In the genomic region with DNA sequence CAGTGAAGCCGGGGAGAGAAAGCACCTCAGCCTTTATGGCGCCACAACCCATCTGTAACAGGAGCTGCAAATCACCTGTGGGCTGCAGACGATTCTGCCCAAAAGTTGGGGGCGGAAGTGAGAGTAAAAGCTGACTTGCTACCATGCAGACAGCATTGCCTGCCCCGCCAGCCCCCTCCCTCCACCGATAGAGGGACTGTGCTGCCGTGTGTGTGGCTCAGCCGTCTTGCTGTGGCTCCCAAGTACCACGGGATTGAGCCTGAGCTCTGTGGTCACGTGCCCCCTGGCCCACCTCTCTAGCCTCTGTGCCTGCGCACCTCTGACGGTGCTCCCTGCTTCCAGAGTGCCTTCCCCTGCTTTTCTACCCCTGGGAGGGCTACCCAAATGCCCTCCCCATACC, we compare ENCODE assay signal across 26 cellular contexts.
A peak's percentile ranks its signal among the peaks of the same experiment; 100 is the strongest.
DNase-seq lines count a peak whose midpoint lies in the region; ATAC-seq and TF ChIP-seq lines count a peak whose summit lies in the region.
"Had no signal": no experiment of that assay in that cellular context is flagged by ENCODE, and none has a peak within 500 bp of the region (broad histone marks: within the 10 kb centered on the region; RNA-seq: fewer than 3 reads in every experiment).

No MANE protein-coding gene starts in this region.

- ATAC-seq in IMR-90 (ENCODE audit: low read depth): no peak
- ATAC-seq in HG02970 (IDR thresholded peaks at IDR 0.05; ENCODE audit: low FRiP score, unreplicated experiment): no peak
- ATAC-seq: A549; CD8-positive, alpha-beta T cell; PC-3; T-cell had no signal

- H2BK15ac ChIP-seq in IMR-90 (ENCODE audit: low read depth, low read length): no peak overlapping the region
- H2BK15ac ChIP-seq in mesenchymal stem cell (ENCODE audit: low read depth, poor library complexity, severe bottlenecking): no peak overlapping the region

- H4K5ac ChIP-seq in IMR-90 (ENCODE audit: low read depth, low read length): no peak overlapping the region

- no peak for TF ChIP-seq POLR2A in IMR-90 (IDR thresholded peaks at IDR 0.05; ENCODE audit: low read depth, low read length)
- no peak for TF ChIP-seq POLR2A in lower leg skin (IDR thresholded peaks at IDR 0.05)

- WGBS in IMR-90 (ENCODE audit: extremely low coverage in 2 of 2, insufficient read length in 1 of 2), 2 experiments: 92% methylated on average over 5 of the region's 12 CpGs; no CpG with 5 or more reads in 1 of the 2 experiments
- WGBS in mesenchymal stem cell: 90% methylated on average over 12 of the region's 12 CpGs
- WGBS in lower leg skin, 2 donors: 85 to 90% methylated on average over 12 of the region's 12 CpGs

- H3K27me3 ChIP-seq in IMR-90 (ENCODE audit: control insufficient read depth, insufficient read depth, low read length) (no peaks in the 10 kb centered on the region), mesenchymal stem cell (ENCODE audit: control insufficient read depth in 1 of 2, insufficient read depth in 1 of 2, low read length in 2 of 2) (no peaks in the 10 kb centered on the region)
- H3K27me3 ChIP-seq: MG63 had no signal

- no peak for TF ChIP-seq RAD21 in IMR-90 (IDR thresholded peaks at IDR 0.05; ENCODE audit: low read length)

- no peak overlapping the region for H2BK20ac ChIP-seq in IMR-90 (ENCODE audit: low read depth, low read length)

- no peak overlapping the region for H3K14ac ChIP-seq in IMR-90 (replicated peaks; ENCODE audit: low read depth, low read length)
- H3K14ac ChIP-seq in mesenchymal stem cell (ENCODE audit: low read length in 2 of 2): peak overlapping the region in 1 of 2 experiments; percentile 63

- H3K4me3 ChIP-seq in GM12865 (ENCODE audit: low read depth, low read length) (no peak overlapping the region), IMR-90 (ENCODE audit: insufficient read depth, low read depth, low read length) (no peak overlapping the region), mesenchymal stem cell (ENCODE audit: insufficient read depth in 1 of 2, low read depth in 1 of 2, low read length in 2 of 2) (no peak overlapping the region), lower leg skin (ENCODE audit: low read depth, poor library complexity, severe bottlenecking) (no peak overlapping the region)
- H3K4me3 ChIP-seq: A549, MG63 had no signal

- no peak overlapping the region for H3K56ac ChIP-seq in IMR-90 (ENCODE audit: extremely low read depth, insufficient read depth, low read length)

- H3K9me3 ChIP-seq in IMR-90 (ENCODE audit: control insufficient read depth, insufficient read depth, low read length): no peaks in the 10 kb centered on the region
- no peaks in the 10 kb centered on the region for H3K9me3 ChIP-seq in mesenchymal stem cell (ENCODE audit: control insufficient read depth, low read length)
- H3K9me3 ChIP-seq: A549, Caco-2, MG63 had no signal

- H3K36me3 ChIP-seq in IMR-90 (ENCODE audit: control insufficient read depth, insufficient read depth, low read length) (peaks cover 20% of the 10 kb centered on the region), mesenchymal stem cell (ENCODE audit: control insufficient read depth in 1 of 2, insufficient read depth in 2 of 2, low read depth in 1 of 2, low read length in 2 of 2) (peaks cover 0 to 35% of the 10 kb centered on the region in 2 experiments)
- H3K36me3 ChIP-seq: MG63 had no signal

- H3K4me1 ChIP-seq in IMR-90 (ENCODE audit: control insufficient read depth, insufficient read depth, low read length) (peaks cover 26% of the 10 kb centered on the region), mesenchymal stem cell (ENCODE audit: control insufficient read depth, insufficient read depth, low read depth, low read length) (peaks cover 16% of the 10 kb centered on the region)
- H3K4me1 ChIP-seq: Caco-2 had no signal

- no peak overlapping the region for H2BK120ac ChIP-seq in IMR-90 (ENCODE audit: low read depth, low read length)
- H2BK120ac ChIP-seq in mesenchymal stem cell (ENCODE audit: low read depth, low read length): no peak overlapping the region

- peaks cover 40% of the 10 kb centered on the region for H3K9me1 ChIP-seq in IMR-90 (ENCODE audit: insufficient read depth, low read length)

- dilution Hi-C loops in IMR-90 (cut with HindIII; ENCODE audit: low sequenced_read_pairs, unreplicated experiment): no loop called here

- intact Hi-C loops in IMR-90 (cut with micrococcal nuclease): no loop called here
- intact Hi-C loops in lower leg skin (cut with DNase I; ENCODE audit: low total_unique reads): no loop called here

- H4K8ac ChIP-seq in IMR-90 (ENCODE audit: low read depth in 2 of 2, low read length in 2 of 2): no peak overlapping the region
- no peak overlapping the region for H4K8ac ChIP-seq in mesenchymal stem cell (ENCODE audit: low read length)

- no peak overlapping the region for H4K91ac ChIP-seq in IMR-90 (ENCODE audit: insufficient read depth, low read depth, low read length)
- H4K91ac ChIP-seq in mesenchymal stem cell (ENCODE audit: low read length): peak overlapping the region; percentile 52

- H3K79me1 ChIP-seq in IMR-90 (ENCODE audit: low read depth in 1 of 2, low read length in 2 of 2) (peaks cover 47 to 92% of the 10 kb centered on the region in 2 experiments), mesenchymal stem cell (replicated peaks; ENCODE audit: low read length, poor library complexity, severe bottlenecking) (peaks cover 25% of the 10 kb centered on the region)

- H2AFZ ChIP-seq in IMR-90 (replicated peaks; ENCODE audit: low read length, poor library complexity) (no peak overlapping the region), mesenchymal stem cell (ENCODE audit: low read depth, low read length) (no peak overlapping the region)

- H3K4ac ChIP-seq in IMR-90 (ENCODE audit: low read depth, low read length): no peak overlapping the region
- H3K4ac ChIP-seq in mesenchymal stem cell (ENCODE audit: low read depth in 1 of 2, low read length in 2 of 2): no peak overlapping the region

- no peak overlapping the region for H3K4me2 ChIP-seq in IMR-90 (ENCODE audit: low read depth, low read length)
- no peak overlapping the region for H3K4me2 ChIP-seq in mesenchymal stem cell (ENCODE audit: low read length, poor library complexity, severe bottlenecking)
- H3K4me2 ChIP-seq: A549 had no signal

- CTCF ChIA-PET in IMR-90 (lab: Yijun Ruan, JAX): interaction anchor here (1.5 kb wide), 1 partner anchor 9 kb away, joined by 3 read pairs; no protein-coding TSS in a partner anchor

- in situ Hi-C loops in IMR-90 (cut with MboI; ENCODE audit: low sequenced_read_pairs): loop anchor here (10.0 to 25.0 kb wide), 2 partner anchors 80 to 478 kb away; a partner anchor contains a TSS

- H2AK5ac ChIP-seq in IMR-90 (ENCODE audit: low read depth, low read length) (0 out of 2 replicates have a peak overlapping the region, but pooled peaks have one; percentile 7), mesenchymal stem cell (ENCODE audit: low read length, severe bottlenecking) (no peak overlapping the region)

- H3K23ac ChIP-seq in IMR-90 (ENCODE audit: low read depth, low read length): no peak overlapping the region
- peak overlapping the region in 1 of 2 experiments; percentile 9 for H3K23ac ChIP-seq in mesenchymal stem cell (ENCODE audit: low read length in 2 of 2)

- H2BK5ac ChIP-seq in IMR-90 (ENCODE audit: low read depth, low read length, poor library complexity, severe bottlenecking) (no peak overlapping the region), mesenchymal stem cell (ENCODE audit: low read depth, low read length, poor library complexity, severe bottlenecking) (no peak overlapping the region)

- peak overlapping the region in 1 of 2 experiments; percentile 82 for H2BK12ac ChIP-seq in mesenchymal stem cell (ENCODE audit: low read length in 2 of 2)

- H3K18ac ChIP-seq in IMR-90 (ENCODE audit: low read depth, low read length) (no peak overlapping the region), mesenchymal stem cell (ENCODE audit: low read depth in 1 of 2, low read length in 2 of 2) (peak overlapping the region in 1 of 2 experiments; percentile 3)

- H3K9ac ChIP-seq in IMR-90 (ENCODE audit: low read depth, low read length): no peak overlapping the region
- H3K9ac ChIP-seq in mesenchymal stem cell (ENCODE audit: low read length): no peak overlapping the region

- no TSS peak for BruUV-seq in IMR-90 (replicated peaks; lab: Mats Ljungman, UMichigan)

- H3K27ac ChIP-seq in IMR-90 (ENCODE audit: insufficient read depth, low read length) (no peak overlapping the region), mesenchymal stem cell (ENCODE audit: low read length, poor library complexity, severe bottlenecking) (no peak overlapping the region)
- H3K27ac ChIP-seq: A549, C4-2B had no signal

- no peak for TF ChIP-seq CTCF in GM12865 (IDR thresholded peaks at IDR 0.05; ENCODE audit: insufficient read depth, low read depth, low read length, missing control alignments)
- no peak for TF ChIP-seq CTCF in IMR-90 (conservative IDR thresholded peaks at IDR 0.05; ENCODE audit: low read depth, low read length)
- TF ChIP-seq CTCF in lower leg skin (IDR thresholded peaks at IDR 0.05): no peak

- peaks cover 31% of the 10 kb centered on the region for H4K20me1 ChIP-seq in IMR-90 (ENCODE audit: insufficient read depth, low read length)

- POLR2A ChIA-PET in IMR-90 (lab: Charles Lee; ENCODE audit: unreplicated experiment): no interaction called here

- H2AK9ac ChIP-seq in IMR-90 (replicated peaks; ENCODE audit: low read depth, low read length, poor library complexity): peak overlapping the region; percentile 45

- DNase-seq in GM12865 (ENCODE audit: low read depth) (peak; percentile 8), IMR-90 (no peak), RPMI8226 (peak; percentile 69), mesenchymal stem cell (no peak), lower leg skin (ENCODE audit: low spot score in 2 of 2) (no peak), EL (no peak), NCI-H187 (lab: John Stamatoyannopoulos, UW) (no peak)
- DNase-seq: Caco-2; CD8-positive, alpha-beta T cell; GDM1; KBM-7; MG63; NCI-H1048; NCI-H1417 treated with DMSO at 0.1 percent for 48 hours; NCI-H1694 treated with DMSO at 0.1 percent for 48 hours; NCI-H2081 treated with DMSO at 0.1 percent for 48 hours; NCI-H2171; NCI-H226; NCI-H510A; NCI-H69; PC-3; SHP77; T-cell had no signal

TF ChIP-seq in IMR-90, 13 proteins besides CTCF, POLR2A, EP300 and RAD21 (continues in another document):
- TF ChIP-seq MAZ (IDR thresholded peaks at IDR 0.05; ENCODE audit: borderline replicate concordance, low read depth, low read length): no peak
- no peak for TF ChIP-seq RCOR1 (IDR thresholded peaks at IDR 0.05; ENCODE audit: insufficient replicate concordance, low read length)
- TF ChIP-seq MXI1 (IDR thresholded peaks at IDR 0.05; ENCODE audit: borderline replicate concordance, low read depth, low read length): no peak
- no peak for TF ChIP-seq NFE2L2 (IDR thresholded peaks at IDR 0.05; ENCODE audit: low read depth, low read length)
- no peak for TF ChIP-seq RFX5 (IDR thresholded peaks at IDR 0.05; ENCODE audit: low read depth, low read length)
- TF ChIP-seq, protein P1, sequence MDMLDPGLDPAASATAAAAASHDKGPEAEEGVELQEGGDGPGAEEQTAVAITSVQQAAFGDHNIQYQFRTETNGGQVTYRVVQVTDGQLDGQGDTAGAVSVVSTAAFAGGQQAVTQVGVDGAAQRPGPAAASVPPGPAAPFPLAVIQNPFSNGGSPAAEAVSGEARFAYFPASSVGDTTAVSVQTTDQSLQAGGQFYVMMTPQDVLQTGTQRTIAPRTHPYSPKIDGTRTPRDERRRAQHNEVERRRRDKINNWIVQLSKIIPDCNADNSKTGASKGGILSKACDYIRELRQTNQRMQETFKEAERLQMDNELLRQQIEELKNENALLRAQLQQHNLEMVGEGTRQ (IDR thresholded peaks at IDR 0.05; ENCODE audit: low read depth, low read length): no peak

Comparison
In these comparisons a context has a peak if more than half of its experiments do, and no peak if none do; other contexts are left out.
1. DNase-seq: peak in GM12865 (single experiment) and RPMI8226 (single experiment); none in IMR-90 (single experiment), mesenchymal stem cell (single experiment), lower leg skin (0 of 2), EL (single experiment) and NCI-H187 (0 of 2).